8 cellular contexts compared by ENCODE assay signal in the genomic region with DNA sequence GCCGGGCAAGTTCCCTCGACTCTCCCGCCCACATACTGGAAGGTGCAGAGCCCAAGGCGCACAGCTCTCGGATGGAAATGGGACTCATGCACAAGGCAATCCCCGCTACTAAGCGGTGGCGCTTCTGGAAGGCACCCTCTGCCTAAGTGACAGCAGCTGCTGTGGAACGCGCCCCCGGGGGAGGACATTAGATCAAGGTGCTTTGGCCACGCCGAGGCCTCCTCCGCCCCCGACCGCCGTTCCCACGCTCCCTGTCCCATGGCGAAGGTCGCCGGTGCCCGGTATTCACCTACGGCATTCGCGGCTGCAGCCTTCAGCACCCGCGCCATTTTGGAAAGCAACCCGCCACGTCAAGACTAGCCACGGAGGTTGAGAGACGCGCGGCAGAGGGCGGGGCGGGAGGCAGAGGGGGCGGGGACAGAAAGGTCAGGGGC. TPM values are rescaled to one million over a fixed set of nuclear protein-coding genes. Genes with fewer than 3 reads are reported as not detected.
DNase-seq lines count a peak whose midpoint lies in the region; ATAC-seq and TF ChIP-seq lines count a peak whose summit lies in the region.

A gene (minus strand): TSS at position 339 of the 434 bp plus-strand sequence. CDS start 10 bp downstream, at position 329.

- CTCF ChIA-PET in CD4-positive, alpha-beta T cell (lab: Charles Lee): interaction anchor here (1.8 to 2.5 kb wide), 3 partner anchors 29 to 129 kb away, joined by 5 to 9 read pairs (median 8); a partner anchor contains a TSS
- CTCF ChIA-PET in activated CD8-positive, alpha-beta T cell treated with anti-CD3 and anti-CD28 coated beads for 36 hours (lab: Charles Lee): interaction anchor here (0.8 to 2.5 kb wide), 8 partner anchors 8 to 202 kb away, joined by 3 to 15 read pairs (median 6); a partner anchor contains a TSS

- no peak within 1 kb of the TSS for H3K27ac Mint-ChIP-seq in CD4-positive, alpha-beta T cell
- H3K27ac Mint-ChIP-seq in activated CD8-positive, alpha-beta T cell treated with anti-CD3 and anti-CD28 coated beads for 36 hours: no peak within 1 kb of the TSS

- no peaks in the 10 kb centered on the region for H3K9me3 Mint-ChIP-seq in CD4-positive, alpha-beta T cell
- no peaks in the 10 kb centered on the region for H3K9me3 Mint-ChIP-seq in activated CD8-positive, alpha-beta T cell treated with anti-CD3 and anti-CD28 coated beads for 36 hours

- peak within 1 kb of the TSS; percentile 77 for H3K27ac ChIP-seq in CD4-positive, alpha-beta T cell (ENCODE audit: low read depth, low read length)
- peak within 1 kb of the TSS; percentile 77 for H3K27ac ChIP-seq in effector memory CD4-positive, alpha-beta T cell (ENCODE audit: insufficient read depth, low read length, poor library complexity, severe bottlenecking)

- peaks cover 19% of the 10 kb centered on the region for H3K36me3 ChIP-seq in effector memory CD4-positive, alpha-beta T cell (ENCODE audit: control insufficient read depth, insufficient read depth, low read length)

- DNase-seq in CD4-positive, alpha-beta T cell: peak; percentile 80 to 90 (median 86)
- DNase-seq in NCI-H82 (lab: John Stamatoyannopoulos, UW) (peak; percentile 93), midbrain (lab: John Stamatoyannopoulos, UW) (peak; percentile 94)
- DNase-seq in activated CD8-positive, alpha-beta T cell treated with anti-CD3 and anti-CD28 coated beads for 36 hours: peak; percentile 92
- peak; percentile 74 to 83 (median 82) for DNase-seq in effector memory CD4-positive, alpha-beta T cell
- peak; percentile 73 to 83 for DNase-seq in stimulated activated CD8-positive, alpha-beta memory T cell treated with anti-CD3 and anti-CD28 coated beads, Interleukin-2, amount 100 ng/mL, for 48 hours (ENCODE audit: low read depth in 2 of 2)

- POLR2A ChIA-PET in CD4-positive, alpha-beta T cell (lab: Charles Lee): interaction anchor here (1.0 to 3.0 kb wide), 8 partner anchors 9 to 203 kb away, joined by 3 to 114 read pairs (median 8); a partner anchor contains a TSS
- POLR2A ChIA-PET in activated CD8-positive, alpha-beta T cell treated with anti-CD3 and anti-CD28 coated beads for 36 hours (lab: Charles Lee): interaction anchor here (0.7 to 3.3 kb wide), 11 partner anchors 9 to 325 kb away, joined by 3 to 21 read pairs (median 5); a partner anchor contains a TSS

- no peaks in the 10 kb centered on the region for H3K9me3 ChIP-seq in CD4-positive, alpha-beta T cell (ENCODE audit: control insufficient read depth, low read length)
- H3K9me3 ChIP-seq in effector memory CD4-positive, alpha-beta T cell (ENCODE audit: control insufficient read depth, low read length): no peaks in the 10 kb centered on the region

- no peak within 1 kb of the TSS for H3K4me3 Mint-ChIP-seq in CD4-positive, alpha-beta T cell
- no peak within 1 kb of the TSS for H3K4me3 Mint-ChIP-seq in activated CD8-positive, alpha-beta T cell treated with anti-CD3 and anti-CD28 coated beads for 36 hours

- peak within 1 kb of the TSS; percentile 92 for H3K4me3 ChIP-seq in effector memory CD4-positive, alpha-beta T cell (ENCODE audit: insufficient read depth, low read depth, low read length, poor library complexity, severe bottlenecking)

- peaks cover 27% of the 10 kb centered on the region for H3K4me1 ChIP-seq in effector memory CD4-positive, alpha-beta T cell (ENCODE audit: control insufficient read depth, insufficient read depth, low read length, poor library complexity, severe bottlenecking)

- ATAC-seq in CD4-positive, alpha-beta T cell (ENCODE audit: poor library complexity): peak; percentile 89
- ATAC-seq in GM19397 (IDR thresholded peaks at IDR 0.05; ENCODE audit: unreplicated experiment) (peak; percentile 85), HG03558 (IDR thresholded peaks at IDR 0.05; ENCODE audit: extremely low read depth, unreplicated experiment) (peak; percentile 48)
- ATAC-seq in activated CD8-positive, alpha-beta T cell treated with anti-CD3 and anti-CD28 coated beads for 36 hours: peak; percentile 92

- no peaks in the 10 kb centered on the region for H3K27me3 Mint-ChIP-seq in CD4-positive, alpha-beta T cell
- H3K27me3 Mint-ChIP-seq in activated CD8-positive, alpha-beta T cell treated with anti-CD3 and anti-CD28 coated beads for 36 hours: no peaks in the 10 kb centered on the region

- no peaks in the 10 kb centered on the region for H3K27me3 ChIP-seq in CD4-positive, alpha-beta T cell (ENCODE audit: control insufficient read depth, insufficient read depth, low read length)
- H3K27me3 ChIP-seq in effector memory CD4-positive, alpha-beta T cell (replicated peaks; ENCODE audit: control insufficient read depth, insufficient read depth, low read length, poor library complexity, severe bottlenecking): no peaks in the 10 kb centered on the region

- H3K36me3 Mint-ChIP-seq in CD4-positive, alpha-beta T cell (ENCODE audit: low read depth): peaks cover 30% of the 10 kb centered on the region
- peaks cover 13% of the 10 kb centered on the region for H3K36me3 Mint-ChIP-seq in activated CD8-positive, alpha-beta T cell treated with anti-CD3 and anti-CD28 coated beads for 36 hours (ENCODE audit: low read depth)

- peaks cover 36% of the 10 kb centered on the region for H3K4me1 Mint-ChIP-seq in CD4-positive, alpha-beta T cell (ENCODE audit: low read depth)
- peaks cover 14% of the 10 kb centered on the region for H3K4me1 Mint-ChIP-seq in activated CD8-positive, alpha-beta T cell treated with anti-CD3 and anti-CD28 coated beads for 36 hours (ENCODE audit: low read depth)

- TF ChIP-seq CTCF in CD4-positive, alpha-beta T cell (IDR thresholded peaks at IDR 0.05): no peak
- TF ChIP-seq CTCF in activated CD8-positive, alpha-beta T cell treated with anti-CD3 and anti-CD28 coated beads for 36 hours (IDR thresholded peaks at IDR 0.05): no peak

- intact Hi-C loops in CD4-positive, alpha-beta T cell (cut with DNase I, micrococcal nuclease): loop anchor here (1.0 to 10.0 kb wide), 6 partner anchors 62 to 835 kb away; a partner anchor contains a TSS
- intact Hi-C loops in activated CD8-positive, alpha-beta T cell treated with anti-CD3 and anti-CD28 coated beads for 36 hours (cut with micrococcal nuclease): loop anchor here (1.0 kb wide), 1 partner anchor 62 kb away; a partner anchor contains a TSS

RNA-seq across cellular contexts. Expression of the gene that starts here (rescaled TPM):
- total RNA-seq in CD4-positive, alpha-beta T cell: 1 to 10 TPM; 4.3 to 8.0 TPM
- 10 to 100 TPM; 13.8 to 14.0 TPM for total RNA-seq in activated CD8-positive, alpha-beta T cell treated with anti-CD3 and anti-CD28 coated beads for 36 hours

Comparison
In these comparisons a context has a peak if more than half of its experiments do, and no peak if none do; other contexts are left out.
1. Peak in every context shown above with its lines: DNase-seq, ATAC-seq, H3K4me3 ChIP-seq and H3K27ac ChIP-seq.